In genomic region chr5:72281764-72282499, GRCh38 we compare ENCODE assay signal across 12 cellular contexts. TPM values are rescaled to one million over a fixed set of nuclear protein-coding genes. Genes with fewer than 3 reads are reported as not detected.
DNase-seq lines count a peak whose midpoint lies in the region; ATAC-seq and TF ChIP-seq lines count a peak whose summit lies in the region.
"Had no signal": no experiment of that assay in that cellular context is flagged by ENCODE, and none has a peak within 500 bp of the region (broad histone marks: within the 10 kb centered on the region; RNA-seq: fewer than 3 reads in every experiment).

No MANE protein-coding gene starts in this region.

- no peaks in the 10 kb centered on the region for H3K36me3 ChIP-seq in upper lobe of right lung

- peaks cover 32% of the 10 kb centered on the region for H3K36me3 Mint-ChIP-seq in activated CD4-positive, alpha-beta T cell treated with anti-CD3 and anti-CD28 coated beads for 36 hours (ENCODE audit: low read depth)
- peaks cover 96% of the 10 kb centered on the region for H3K36me3 Mint-ChIP-seq in activated T-helper 17 cell treated with anti-CD3 and anti-CD28 coated beads, Interleukin-2, amount 50 U/mL, for 72 hours (ENCODE audit: low read depth)

- H3K9me3 ChIP-seq in right cardiac atrium (ENCODE audit: control insufficient read depth, low read length) (no peaks in the 10 kb centered on the region), upper lobe of right lung (no peaks in the 10 kb centered on the region)
- H3K9me3 ChIP-seq: HAP-1 had no signal

- H3K4me3 Mint-ChIP-seq in activated CD4-positive, alpha-beta T cell treated with anti-CD3 and anti-CD28 coated beads for 36 hours = no peak overlapping the region
- no peak overlapping the region for H3K4me3 Mint-ChIP-seq in activated T-helper 17 cell treated with anti-CD3 and anti-CD28 coated beads, Interleukin-2, amount 50 U/mL, for 72 hours
- H3K4me3 Mint-ChIP-seq: activated naive CD8-positive, alpha-beta T cell; neural crest cell had no signal

- H3K4me3 ChIP-seq in right cardiac atrium (ENCODE audit: low read length) (no peak overlapping the region), upper lobe of right lung (no peak overlapping the region)
- H3K4me3 ChIP-seq: HAP-1 had no signal

- H3K4me1 ChIP-seq in right cardiac atrium (ENCODE audit: control insufficient read depth, insufficient read depth, low read length) (peaks cover 6% of the 10 kb centered on the region), upper lobe of right lung (peaks cover 14% of the 10 kb centered on the region)

- H3K4me1 Mint-ChIP-seq in activated CD4-positive, alpha-beta T cell treated with anti-CD3 and anti-CD28 coated beads for 36 hours = peaks cover 3% of the 10 kb centered on the region
- peaks cover 4% of the 10 kb centered on the region for H3K4me1 Mint-ChIP-seq in activated T-helper 17 cell treated with anti-CD3 and anti-CD28 coated beads, Interleukin-2, amount 50 U/mL, for 72 hours
- H3K4me1 Mint-ChIP-seq: neural crest cell had no signal

- H3K27me3 Mint-ChIP-seq in activated CD4-positive, alpha-beta T cell treated with anti-CD3 and anti-CD28 coated beads for 36 hours = no peaks in the 10 kb centered on the region
- H3K27me3 Mint-ChIP-seq in activated T-helper 17 cell treated with anti-CD3 and anti-CD28 coated beads, Interleukin-2, amount 50 U/mL, for 72 hours = no peaks in the 10 kb centered on the region
- H3K27me3 Mint-ChIP-seq: activated naive CD8-positive, alpha-beta T cell had no signal

- no peak overlapping the region for H3K27ac ChIP-seq in right cardiac atrium (ENCODE audit: low read length)
- H3K27ac ChIP-seq in upper lobe of right lung = peak overlapping the region; percentile 48

- peaks cover 1% of the 10 kb centered on the region for H3K9me3 Mint-ChIP-seq in activated CD4-positive, alpha-beta T cell treated with anti-CD3 and anti-CD28 coated beads for 36 hours (ENCODE audit: low read depth)
- H3K9me3 Mint-ChIP-seq in activated T-helper 17 cell treated with anti-CD3 and anti-CD28 coated beads, Interleukin-2, amount 50 U/mL, for 72 hours = no peaks in the 10 kb centered on the region

- peak overlapping the region; percentile 32 for H3K27ac Mint-ChIP-seq in activated CD4-positive, alpha-beta T cell treated with anti-CD3 and anti-CD28 coated beads for 36 hours
- H3K27ac Mint-ChIP-seq in activated T-helper 17 cell treated with anti-CD3 and anti-CD28 coated beads, Interleukin-2, amount 50 U/mL, for 72 hours = peak overlapping the region; percentile 80
- H3K27ac Mint-ChIP-seq: activated naive CD8-positive, alpha-beta T cell had no signal

- TF ChIP-seq CTCF in upper lobe of right lung (IDR thresholded peaks at IDR 0.05) = no peak

- intact Hi-C loops in activated CD4-positive, alpha-beta T cell treated with anti-CD3 and anti-CD28 coated beads for 36 hours (cut with DNase I, micrococcal nuclease) = no loop called here
- intact Hi-C loops in right cardiac atrium (cut with DNase I) = no loop called here
- intact Hi-C loops in upper lobe of right lung (cut with DNase I) = no loop called here

- ATAC-seq in activated CD4-positive, alpha-beta T cell treated with anti-CD3 and anti-CD28 coated beads for 36 hours = no peak
- no peak for ATAC-seq in activated T-helper 17 cell treated with anti-CD3 and anti-CD28 coated beads, Interleukin-2, amount 50 U/mL, for 72 hours (replicated peaks)
- ATAC-seq in right cardiac atrium = peak; percentile 56 to 61
- ATAC-seq in upper lobe of right lung = no peak
- no peak for ATAC-seq in GM18870 (IDR thresholded peaks at IDR 0.05; ENCODE audit: unreplicated experiment)
- ATAC-seq in HG03571 (IDR thresholded peaks at IDR 0.05; ENCODE audit: unreplicated experiment) = no peak
- ATAC-seq in GM18517 (IDR thresholded peaks at IDR 0.05; ENCODE audit: unreplicated experiment) = no peak

- H3K27me3 ChIP-seq in right cardiac atrium (ENCODE audit: control insufficient read depth, insufficient read depth) = no peaks in the 10 kb centered on the region
- no peaks in the 10 kb centered on the region for H3K27me3 ChIP-seq in upper lobe of right lung

- 66% methylated on average over 3 of the region's 3 CpGs for WGBS in right cardiac atrium

- POLR2A ChIA-PET in activated CD4-positive, alpha-beta T cell treated with anti-CD3 and anti-CD28 coated beads for 36 hours (lab: Charles Lee) = interaction anchor here (0.6 kb wide), 1 partner anchor 28 kb away, joined by 4 read pairs; no protein-coding TSS in a partner anchor

- CTCF ChIA-PET in activated CD4-positive, alpha-beta T cell treated with anti-CD3 and anti-CD28 coated beads for 36 hours (lab: Charles Lee) = interaction anchor here (1.0 to 1.4 kb wide), 4 partner anchors 10 to 43 kb away, joined by 3 to 6 read pairs (median 3); no protein-coding TSS in a partner anchor

- DNase-seq in activated CD4-positive, alpha-beta T cell treated with anti-CD3 and anti-CD28 coated beads for 36 hours = no peak
- no peak for DNase-seq in activated CD4-positive, alpha-beta T cell treated with anti-CD3 and anti-CD28 coated beads, Interleukin-2, amount 50 U/mL, for 4 hours
- DNase-seq in right cardiac atrium (no peak), upper lobe of right lung (no peak)
- DNase-seq: NCI-H345 had no signal

RNA-seq across cellular contexts. Expression of gene MRPS27, which starts 38.1 kb away (rescaled TPM):
- 100 to 1,000 TPM in 1 of 2 experiments, 10 to 100 TPM in 1; 93.3 to 113 TPM for total RNA-seq in activated CD4-positive, alpha-beta T cell treated with anti-CD3 and anti-CD28 coated beads for 36 hours
- 10 to 100 TPM; 71.2 to 88.3 TPM for total RNA-seq in activated T-helper 17 cell treated with anti-CD3 and anti-CD28 coated beads, Interleukin-2, amount 50 U/mL, for 72 hours
- total RNA-seq in right cardiac atrium (10 to 100 TPM; 45.1 to 71.7 (median 61.2) TPM), upper lobe of right lung (34.2 TPM)
- polyA plus RNA-seq in right cardiac atrium = 40.5 TPM

RNA-seq across cellular contexts. Expression of gene PTCD2, which starts 38.2 kb away (rescaled TPM):
- 10 to 100 TPM; 10.4 to 14.1 TPM for total RNA-seq in activated CD4-positive, alpha-beta T cell treated with anti-CD3 and anti-CD28 coated beads for 36 hours
- 10 to 100 TPM in 1 of 2 donors, 1 to 10 TPM in 1; 9.1 to 14.8 TPM for total RNA-seq in activated T-helper 17 cell treated with anti-CD3 and anti-CD28 coated beads, Interleukin-2, amount 50 U/mL, for 72 hours
- total RNA-seq in right cardiac atrium = 10 to 100 TPM; 10.1 to 14.0 (median 12.7) TPM
- 6.9 TPM for polyA plus RNA-seq in right cardiac atrium
- total RNA-seq in upper lobe of right lung = 6.5 TPM

Comparison
In these comparisons a context has a peak if more than half of its experiments do, and no peak if none do; other contexts are left out.
1. ATAC-seq: peak in right cardiac atrium (2 of 2); none in activated CD4-positive, alpha-beta T cell treated with anti-CD3 and anti-CD28 coated beads for 36 hours (single experiment), activated T-helper 17 cell treated with anti-CD3 and anti-CD28 coated beads, Interleukin-2, amount 50 U/mL, for 72 hours (single experiment), upper lobe of right lung (single experiment), GM18870 (single experiment), HG03571 (single experiment) and GM18517 (single experiment).